Comparison of ENCODE assay signal across 8 cellular contexts in the genomic region with DNA sequence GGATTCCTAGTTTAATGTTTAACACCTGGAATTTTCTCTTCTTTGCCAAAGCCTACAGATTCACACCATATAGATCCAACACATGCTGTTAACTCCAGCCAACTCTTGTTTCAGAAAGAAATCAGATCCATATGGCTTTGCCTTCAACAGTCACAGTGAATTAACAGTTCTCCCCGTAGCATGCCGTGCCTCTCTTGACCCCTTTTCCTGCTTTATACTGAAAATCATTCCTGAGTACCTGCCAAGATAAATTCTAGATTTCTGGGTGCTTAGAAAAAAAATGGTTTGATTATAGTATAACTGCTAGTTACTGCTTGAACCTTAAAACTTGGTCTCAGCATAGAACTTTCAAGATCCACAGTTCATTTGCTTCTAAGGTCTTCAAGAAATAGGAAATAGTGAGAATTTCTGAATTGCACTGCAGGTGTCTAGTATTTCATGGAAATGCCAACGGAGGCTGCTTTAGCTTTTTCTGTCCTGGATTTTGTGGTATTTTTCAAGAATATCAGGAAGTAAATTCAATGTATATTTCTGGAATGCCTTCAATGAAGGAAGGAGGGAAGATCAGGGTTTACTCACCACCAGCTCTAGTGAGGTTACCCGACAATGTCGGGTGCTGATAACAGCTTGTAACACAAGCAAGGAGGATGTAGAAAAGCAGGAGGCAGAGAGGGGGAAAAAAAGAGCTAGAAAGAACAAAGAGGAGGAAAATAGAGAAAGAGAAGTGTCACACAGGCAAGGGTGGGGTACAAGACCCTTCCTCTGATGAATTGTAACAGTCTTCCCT. TPM values are rescaled to one million over a fixed set of nuclear protein-coding genes. Genes with fewer than 3 reads are reported as not detected.
A peak's percentile ranks its signal among the peaks of the same experiment; 100 is the strongest.
DNase-seq lines count a peak whose midpoint lies in the region; ATAC-seq and TF ChIP-seq lines count a peak whose summit lies in the region.

No MANE protein-coding gene starts in this region.

- no peak for TF ChIP-seq CTCF in CD14-positive monocyte (IDR thresholded peaks at IDR 0.05)
- TF ChIP-seq CTCF in endothelial cell (IDR thresholded peaks at IDR 0.05; ENCODE audit: unreplicated experiment): no peak

- intact Hi-C loops in CD14-positive monocyte (cut with micrococcal nuclease): no loop called here
- intact Hi-C loops in activated CD4-positive, alpha-beta memory T cell treated with anti-CD3 and anti-CD28 coated beads for 36 hours (cut with micrococcal nuclease): no loop called here

- ATAC-seq in naive thymus-derived CD8-positive, alpha-beta T cell: no peak
- no peak for ATAC-seq in GM18511 (IDR thresholded peaks at IDR 0.05; ENCODE audit: unreplicated experiment)
- no peak for ATAC-seq in GM18517 (IDR thresholded peaks at IDR 0.05; ENCODE audit: unreplicated experiment)
- no peak for ATAC-seq in HG03378 (IDR thresholded peaks at IDR 0.05; ENCODE audit: unreplicated experiment)

- no peaks in the 10 kb centered on the region for H3K36me3 Mint-ChIP-seq in CD14-positive monocyte
- peaks cover 4% of the 10 kb centered on the region for H3K36me3 Mint-ChIP-seq in endothelial cell (ENCODE audit: low read depth, unreplicated experiment)
- peaks cover 0 to 5% (median 0%) of the 10 kb centered on the region in 3 donors for H3K36me3 Mint-ChIP-seq in naive thymus-derived CD8-positive, alpha-beta T cell
- no peaks in the 10 kb centered on the region for H3K36me3 Mint-ChIP-seq in activated CD4-positive, alpha-beta memory T cell treated with anti-CD3 and anti-CD28 coated beads for 36 hours

- peak overlapping the region; percentile 66 to 87 for H3K4me3 Mint-ChIP-seq in CD14-positive monocyte
- peak overlapping the region; percentile 2 for H3K4me3 Mint-ChIP-seq in endothelial cell (ENCODE audit: unreplicated experiment)
- H3K4me3 Mint-ChIP-seq in naive thymus-derived CD8-positive, alpha-beta T cell: peak overlapping the region; percentile 31 to 69 (median 62)
- H3K4me3 Mint-ChIP-seq in activated CD4-positive, alpha-beta memory T cell treated with anti-CD3 and anti-CD28 coated beads for 36 hours: no peak overlapping the region

- H3K4me1 Mint-ChIP-seq in CD14-positive monocyte (peaks cover 14% of the 10 kb centered on the region), endothelial cell (ENCODE audit: unreplicated experiment) (peaks cover 28% of the 10 kb centered on the region)
- H3K4me1 Mint-ChIP-seq in naive thymus-derived CD8-positive, alpha-beta T cell: peaks cover 9 to 22% (median 12%) of the 10 kb centered on the region in 4 donors
- peaks cover 18% of the 10 kb centered on the region for H3K4me1 Mint-ChIP-seq in activated CD4-positive, alpha-beta memory T cell treated with anti-CD3 and anti-CD28 coated beads for 36 hours (ENCODE audit: low read depth)

- CTCF ChIA-PET in activated CD4-positive, alpha-beta memory T cell treated with anti-CD3 and anti-CD28 coated beads for 36 hours (lab: Charles Lee): no interaction called here

- peak overlapping the region in 3 of 7 donors; percentile 5 to 34 (median 14) for H3K27ac Mint-ChIP-seq in CD14-positive monocyte
- peak overlapping the region; percentile 33 for H3K27ac Mint-ChIP-seq in endothelial cell (ENCODE audit: unreplicated experiment)
- H3K27ac Mint-ChIP-seq in naive thymus-derived CD8-positive, alpha-beta T cell: peak overlapping the region in 5 of 10 donors; percentile 0 to 75 (median 41)
- H3K27ac Mint-ChIP-seq in activated CD4-positive, alpha-beta memory T cell treated with anti-CD3 and anti-CD28 coated beads for 36 hours: no peak overlapping the region

- POLR2A ChIA-PET in naive thymus-derived CD8-positive, alpha-beta T cell (lab: Charles Lee): no interaction called here
- POLR2A ChIA-PET in activated CD4-positive, alpha-beta memory T cell treated with anti-CD3 and anti-CD28 coated beads for 36 hours (lab: Charles Lee): no interaction called here

- DNase-seq in CD14-positive monocyte (ENCODE audit: low spot score) (no peak), NCI-H69 (lab: John Stamatoyannopoulos, UW) (peak; percentile 72), endothelial cell (ENCODE audit: low spot score) (no peak)
- DNase-seq in naive thymus-derived CD8-positive, alpha-beta T cell: no peak
- no peak for DNase-seq in activated CD4-positive, alpha-beta memory T cell treated with anti-CD3 and anti-CD28 coated beads for 36 hours

- peaks cover 0 to 2% (median 0%) of the 10 kb centered on the region in 7 donors for H3K9me3 Mint-ChIP-seq in CD14-positive monocyte
- no peaks in the 10 kb centered on the region for H3K9me3 Mint-ChIP-seq in endothelial cell (ENCODE audit: unreplicated experiment)
- no peaks in the 10 kb centered on the region for H3K9me3 Mint-ChIP-seq in naive thymus-derived CD8-positive, alpha-beta T cell
- peaks cover 2% of the 10 kb centered on the region for H3K9me3 Mint-ChIP-seq in activated CD4-positive, alpha-beta memory T cell treated with anti-CD3 and anti-CD28 coated beads for 36 hours

- H3K27me3 Mint-ChIP-seq in CD14-positive monocyte (ENCODE audit: low read depth in 3 of 3) (peaks cover 6 to 29% (median 16%) of the 10 kb centered on the region in 3 donors), endothelial cell (ENCODE audit: unreplicated experiment) (no peaks in the 10 kb centered on the region)
- H3K27me3 Mint-ChIP-seq in naive thymus-derived CD8-positive, alpha-beta T cell: peaks cover 3 to 15% (median 9%) of the 10 kb centered on the region in 5 donors
- H3K27me3 Mint-ChIP-seq in activated CD4-positive, alpha-beta memory T cell treated with anti-CD3 and anti-CD28 coated beads for 36 hours: peaks cover 4% of the 10 kb centered on the region

RNA-seq across cellular contexts. Expression of a gene that starts 6.6 kb away (rescaled TPM):
- under 1 TPM in 1 of 2 donors, not detected in 1; 0.22 TPM for polyA plus RNA-seq in CD14-positive monocyte
- total RNA-seq in endothelial cell (ENCODE audit: unreplicated experiment): 41.9 TPM
- total RNA-seq in naive thymus-derived CD8-positive, alpha-beta T cell: 1 to 10 TPM; 4.3 to 5.1 TPM
- polyA plus RNA-seq in naive thymus-derived CD8-positive, alpha-beta T cell: 1 to 10 TPM; 1.4 to 1.9 (median 1.8) TPM
- 1 to 10 TPM; 2.0 to 2.3 TPM for total RNA-seq in activated CD4-positive, alpha-beta memory T cell treated with anti-CD3 and anti-CD28 coated beads for 36 hours
